Comparison of ENCODE assay signal across 3 cellular contexts in the genomic region with DNA sequence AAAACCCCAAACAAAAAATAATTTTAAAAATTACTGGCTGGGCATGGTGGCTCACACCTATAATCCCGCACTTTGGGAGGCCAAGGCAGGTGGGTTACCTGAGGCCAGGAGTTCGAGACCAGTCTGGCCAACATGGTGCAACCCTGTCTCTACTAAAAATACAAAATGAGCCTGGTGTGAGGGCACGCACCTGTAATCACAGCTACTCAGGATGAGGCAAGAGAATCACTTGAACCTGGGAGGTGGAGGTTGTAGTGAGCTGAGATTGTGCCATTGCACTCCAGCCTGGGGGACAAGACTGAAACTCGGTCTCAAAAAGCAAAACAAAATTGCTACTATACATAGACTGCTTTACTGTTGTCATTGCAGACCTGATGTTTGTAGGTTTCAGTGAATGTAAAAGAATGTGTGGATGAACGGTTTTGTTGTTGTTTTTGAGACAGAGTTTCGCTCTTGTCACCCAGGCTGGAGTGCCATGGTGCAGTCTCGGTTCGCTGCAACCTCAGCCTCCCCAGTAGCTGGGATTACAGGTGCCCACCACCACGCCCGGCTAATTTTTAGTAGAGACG.
TF ChIP-seq lines count a peak whose summit lies in the region.

No MANE protein-coding gene starts in this region.

TF ChIP-seq in HEK293, 187 proteins besides CTCF, POLR2A, EP300 and RAD21:
- TF ChIP-seq, protein P1, sequence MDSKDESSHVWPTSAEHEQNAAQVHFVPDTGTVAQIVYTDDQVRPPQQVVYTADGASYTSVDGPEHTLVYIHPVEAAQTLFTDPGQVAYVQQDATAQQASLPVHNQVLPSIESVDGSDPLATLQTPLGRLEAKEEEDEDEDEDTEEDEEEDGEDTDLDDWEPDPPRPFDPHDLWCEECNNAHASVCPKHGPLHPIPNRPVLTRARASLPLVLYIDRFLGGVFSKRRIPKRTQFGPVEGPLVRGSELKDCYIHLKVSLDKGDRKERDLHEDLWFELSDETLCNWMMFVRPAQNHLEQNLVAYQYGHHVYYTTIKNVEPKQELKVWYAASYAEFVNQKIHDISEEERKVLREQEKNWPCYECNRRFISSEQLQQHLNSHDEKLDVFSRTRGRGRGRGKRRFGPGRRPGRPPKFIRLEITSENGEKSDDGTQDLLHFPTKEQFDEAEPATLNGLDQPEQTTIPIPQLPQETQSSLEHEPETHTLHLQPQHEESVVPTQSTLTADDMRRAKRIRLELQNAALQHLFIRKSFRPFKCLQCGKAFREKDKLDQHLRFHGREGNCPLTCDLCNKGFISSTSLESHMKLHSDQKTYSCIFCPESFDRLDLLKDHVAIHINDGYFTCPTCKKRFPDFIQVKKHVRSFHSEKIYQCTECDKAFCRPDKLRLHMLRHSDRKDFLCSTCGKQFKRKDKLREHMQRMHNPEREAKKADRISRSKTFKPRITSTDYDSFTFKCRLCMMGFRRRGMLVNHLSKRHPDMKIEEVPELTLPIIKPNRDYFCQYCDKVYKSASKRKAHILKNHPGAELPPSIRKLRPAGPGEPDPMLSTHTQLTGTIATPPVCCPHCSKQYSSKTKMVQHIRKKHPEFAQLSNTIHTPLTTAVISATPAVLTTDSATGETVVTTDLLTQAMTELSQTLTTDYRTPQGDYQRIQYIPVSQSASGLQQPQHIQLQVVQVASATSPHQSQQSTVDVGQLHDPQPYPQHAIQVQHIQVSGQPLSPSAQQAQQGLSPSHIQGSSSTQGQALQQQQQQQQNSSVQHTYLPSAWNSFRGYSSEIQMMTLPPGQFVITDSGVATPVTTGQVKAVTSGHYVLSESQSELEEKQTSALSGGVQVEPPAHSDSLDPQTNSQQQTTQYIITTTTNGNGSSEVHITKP (tag by site-specific recombination; IDR thresholded peaks at IDR 0.05): peak; percentile 79
- peak; percentile 5; the same call in 1 of the 2 replicates for TF ChIP-seq ZNF239 (tag by site-specific recombination; IDR thresholded peaks at IDR 0.05)

TF ChIP-seq in H1, 55 proteins besides CTCF, POLR2A, EP300 and RAD21:
- TF ChIP-seq POLR2AphosphoS5 (IDR thresholded peaks at IDR 0.05; ENCODE audit: low read depth, low read length): peak; percentile 68

TF ChIP-seq in HepG2, 621 proteins besides CTCF, POLR2A, EP300 and RAD21:
- TF ChIP-seq POLR2AphosphoS5 (IDR thresholded peaks at IDR 0.05; ENCODE audit: low read depth, low read length) (peak; percentile 35), RBM22 (optimal IDR thresholded peaks at IDR 0.05; ENCODE audit: low read length) (peak; percentile 87), NRL (CRISPR knock-in tag; IDR thresholded peaks at IDR 0.05; ENCODE audit: borderline replicate concordance) (0 out of 2 replicates have a peak, but pooled peaks have one; percentile 59), AGO2 (optimal IDR thresholded peaks at IDR 0.05; ENCODE audit: low read depth, low read length) (peak; percentile 82), CENPT (CRISPR knock-in tag; IDR thresholded peaks at IDR 0.05; ENCODE audit: low read depth) (0 out of 2 replicates have a peak, but pooled peaks have one; percentile 73), SRY (CRISPR knock-in tag; IDR thresholded peaks at IDR 0.05) (0 out of 2 replicates have a peak, but pooled peaks have one; percentile 37)
